Comparison of ENCODE assay signal across 1 cellular context in the genomic region with DNA sequence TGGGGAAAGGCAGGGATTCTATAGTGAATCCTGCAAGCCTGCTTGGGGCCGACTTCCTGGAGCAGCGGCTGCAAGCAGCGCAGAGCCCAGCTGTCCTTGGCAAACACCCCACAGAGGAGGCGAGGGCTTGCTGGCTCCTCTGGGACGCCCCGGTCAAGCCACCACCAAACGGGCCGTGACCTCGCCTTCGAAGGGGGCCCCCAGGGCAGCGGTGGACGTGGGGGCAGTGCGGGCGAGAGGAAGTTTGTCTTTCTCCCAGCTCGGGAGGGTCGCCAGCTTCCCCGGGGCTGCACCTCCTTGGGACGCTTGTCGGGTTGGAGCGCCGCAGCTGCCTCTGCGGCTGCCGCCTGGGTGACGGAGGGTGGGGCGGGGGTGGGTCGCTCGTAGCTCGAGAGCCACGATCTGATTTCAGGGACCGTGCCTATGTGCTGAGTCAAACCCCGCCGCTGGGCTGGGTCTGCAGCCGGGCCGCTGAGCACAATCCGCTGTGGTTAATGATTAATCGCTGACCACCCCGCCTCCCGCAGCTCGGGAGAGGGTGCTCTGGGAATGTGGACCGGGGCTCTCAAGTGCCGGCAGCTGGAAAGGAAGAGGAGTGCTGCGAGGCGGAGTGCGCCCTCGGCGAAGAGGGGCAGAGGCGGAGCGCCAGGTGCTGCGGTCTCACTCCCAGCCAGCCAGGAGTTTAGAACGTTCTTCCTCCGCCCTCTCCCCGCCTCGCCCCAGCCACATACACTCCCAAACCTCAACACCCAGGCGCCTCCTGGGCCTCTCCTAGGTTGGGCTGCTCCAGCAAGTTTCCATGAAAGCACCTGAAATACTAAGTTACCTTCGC.
A peak's percentile ranks its signal among the peaks of the same experiment; 100 is the strongest.
TF ChIP-seq lines count a peak whose summit lies in the region.

A gene (plus strand): TSS at position 726 of the 832 bp plus-strand sequence.

TF ChIP-seq in HepG2, 621 proteins besides CTCF, POLR2A, EP300 and RAD21 (continued from another document and continues in another):
- TF ChIP-seq, protein P1, sequence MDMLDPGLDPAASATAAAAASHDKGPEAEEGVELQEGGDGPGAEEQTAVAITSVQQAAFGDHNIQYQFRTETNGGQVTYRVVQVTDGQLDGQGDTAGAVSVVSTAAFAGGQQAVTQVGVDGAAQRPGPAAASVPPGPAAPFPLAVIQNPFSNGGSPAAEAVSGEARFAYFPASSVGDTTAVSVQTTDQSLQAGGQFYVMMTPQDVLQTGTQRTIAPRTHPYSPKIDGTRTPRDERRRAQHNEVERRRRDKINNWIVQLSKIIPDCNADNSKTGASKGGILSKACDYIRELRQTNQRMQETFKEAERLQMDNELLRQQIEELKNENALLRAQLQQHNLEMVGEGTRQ (IDR thresholded peaks at IDR 0.05; ENCODE audit: low read depth, low read length), result no peak
- TF ChIP-seq, protein P1 (CRISPR knock-in tag; IDR thresholded peaks at IDR 0.05; ENCODE audit: borderline replicate concordance), result no peak
- TF ChIP-seq ZKSCAN8 (CRISPR knock-in tag; IDR thresholded peaks at IDR 0.05; ENCODE audit: borderline replicate concordance) (no peak), GLI4 (CRISPR knock-in tag; IDR thresholded peaks at IDR 0.05; ENCODE audit: borderline replicate concordance) (no peak), NFYB (CRISPR knock-in tag; IDR thresholded peaks at IDR 0.05) (peak; percentile 19; the same call in 1 of the 2 replicates), ZNF790 (CRISPR knock-in tag; IDR thresholded peaks at IDR 0.05; ENCODE audit: borderline replicate concordance) (peak; percentile 51; the same call in 1 of the 2 replicates), KLF11 (CRISPR knock-in tag; IDR thresholded peaks at IDR 0.05) (no peak), TBX2 (CRISPR knock-in tag; IDR thresholded peaks at IDR 0.05; ENCODE audit: borderline replicate concordance) (peak; percentile 65; the same call in 1 of the 2 replicates), HOXD1 (CRISPR knock-in tag; IDR thresholded peaks at IDR 0.05) (no peak), SOX6 (IDR thresholded peaks at IDR 0.05) (no peak), SOX6 (CRISPR knock-in tag; IDR thresholded peaks at IDR 0.05) (peak; percentile 83), SCMH1 (CRISPR knock-in tag; IDR thresholded peaks at IDR 0.05; ENCODE audit: borderline replicate concordance) (no peak), ZNF12 (CRISPR knock-in tag; IDR thresholded peaks at IDR 0.05) (peak; percentile 60; the same call in 1 of the 2 replicates), ZNF230 (CRISPR knock-in tag; IDR thresholded peaks at IDR 0.05) (0 out of 2 replicates have a peak, but pooled peaks have one; percentile 73), ZNF431 (CRISPR knock-in tag; IDR thresholded peaks at IDR 0.05; ENCODE audit: borderline replicate concordance, low read depth) (peak; percentile 73; the same call in 1 of the 2 replicates), TARDBP (CRISPR knock-in tag; IDR thresholded peaks at IDR 0.05) (no peak), SRSF9 (IDR thresholded peaks at IDR 0.05; ENCODE audit: borderline replicate concordance, insufficient read depth, low read depth, low read length, poor library complexity, severe bottlenecking) (no peak), POLR2G (IDR thresholded peaks at IDR 0.05; ENCODE audit: low read depth, low read length) (no peak), ZSCAN30 (CRISPR knock-in tag; IDR thresholded peaks at IDR 0.05) (no peak), CREM (IDR thresholded peaks at IDR 0.05) (no peak), CREM (CRISPR knock-in tag; IDR thresholded peaks at IDR 0.05) (no peak), YY1 (IDR thresholded peaks at IDR 0.05; ENCODE audit: insufficient read depth, insufficient replicate concordance, low read depth, low read length) (peak; percentile 62), BHLHE40 (IDR thresholded peaks at IDR 0.05; ENCODE audit: low read length) (0 out of 2 replicates have a peak, but pooled peaks have one; percentile 3), FOSL1 (CRISPR knock-in tag; IDR thresholded peaks at IDR 0.05; ENCODE audit: borderline replicate concordance) (peak; percentile 77; the same call in 1 of the 2 replicates), ZNF678 (CRISPR knock-in tag; IDR thresholded peaks at IDR 0.05) (0 out of 2 replicates have a peak, but pooled peaks have one; percentile 55), POGZ (CRISPR knock-in tag; IDR thresholded peaks at IDR 0.05) (peak; percentile 92), ZNF709 (CRISPR knock-in tag; IDR thresholded peaks at IDR 0.05) (0 out of 2 replicates have a peak, but pooled peaks have one; percentile 50), ZFP62 (CRISPR knock-in tag; IDR thresholded peaks at IDR 0.05) (no peak), CENPX (CRISPR knock-in tag; IDR thresholded peaks at IDR 0.05) (no peak), HNRNPH1 (optimal IDR thresholded peaks at IDR 0.05; ENCODE audit: low read depth, low read length) (no peak)
- TF ChIP-seq, protein P2, sequence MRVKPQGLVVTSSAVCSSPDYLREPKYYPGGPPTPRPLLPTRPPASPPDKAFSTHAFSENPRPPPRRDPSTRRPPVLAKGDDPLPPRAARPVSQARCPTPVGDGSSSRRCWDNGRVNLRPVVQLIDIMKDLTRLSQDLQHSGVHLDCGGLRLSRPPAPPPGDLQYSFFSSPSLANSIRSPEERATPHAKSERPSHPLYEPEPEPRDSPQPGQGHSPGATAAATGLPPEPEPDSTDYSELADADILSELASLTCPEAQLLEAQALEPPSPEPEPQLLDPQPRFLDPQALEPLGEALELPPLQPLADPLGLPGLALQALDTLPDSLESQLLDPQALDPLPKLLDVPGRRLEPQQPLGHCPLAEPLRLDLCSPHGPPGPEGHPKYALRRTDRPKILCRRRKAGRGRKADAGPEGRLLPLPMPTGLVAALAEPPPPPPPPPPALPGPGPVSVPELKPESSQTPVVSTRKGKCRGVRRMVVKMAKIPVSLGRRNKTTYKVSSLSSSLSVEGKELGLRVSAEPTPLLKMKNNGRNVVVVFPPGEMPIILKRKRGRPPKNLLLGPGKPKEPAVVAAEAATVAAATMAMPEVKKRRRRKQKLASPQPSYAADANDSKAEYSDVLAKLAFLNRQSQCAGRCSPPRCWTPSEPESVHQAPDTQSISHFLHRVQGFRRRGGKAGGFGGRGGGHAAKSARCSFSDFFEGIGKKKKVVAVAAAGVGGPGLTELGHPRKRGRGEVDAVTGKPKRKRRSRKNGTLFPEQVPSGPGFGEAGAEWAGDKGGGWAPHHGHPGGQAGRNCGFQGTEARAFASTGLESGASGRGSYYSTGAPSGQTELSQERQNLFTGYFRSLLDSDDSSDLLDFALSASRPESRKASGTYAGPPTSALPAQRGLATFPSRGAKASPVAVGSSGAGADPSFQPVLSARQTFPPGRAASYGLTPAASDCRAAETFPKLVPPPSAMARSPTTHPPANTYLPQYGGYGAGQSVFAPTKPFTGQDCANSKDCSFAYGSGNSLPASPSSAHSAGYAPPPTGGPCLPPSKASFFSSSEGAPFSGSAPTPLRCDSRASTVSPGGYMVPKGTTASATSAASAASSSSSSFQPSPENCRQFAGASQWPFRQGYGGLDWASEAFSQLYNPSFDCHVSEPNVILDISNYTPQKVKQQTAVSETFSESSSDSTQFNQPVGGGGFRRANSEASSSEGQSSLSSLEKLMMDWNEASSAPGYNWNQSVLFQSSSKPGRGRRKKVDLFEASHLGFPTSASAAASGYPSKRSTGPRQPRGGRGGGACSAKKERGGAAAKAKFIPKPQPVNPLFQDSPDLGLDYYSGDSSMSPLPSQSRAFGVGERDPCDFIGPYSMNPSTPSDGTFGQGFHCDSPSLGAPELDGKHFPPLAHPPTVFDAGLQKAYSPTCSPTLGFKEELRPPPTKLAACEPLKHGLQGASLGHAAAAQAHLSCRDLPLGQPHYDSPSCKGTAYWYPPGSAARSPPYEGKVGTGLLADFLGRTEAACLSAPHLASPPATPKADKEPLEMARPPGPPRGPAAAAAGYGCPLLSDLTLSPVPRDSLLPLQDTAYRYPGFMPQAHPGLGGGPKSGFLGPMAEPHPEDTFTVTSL (CRISPR knock-in tag; IDR thresholded peaks at IDR 0.05; ENCODE audit: borderline replicate concordance), result peak; percentile 72; the same call in 1 of the 2 replicates
- TF ChIP-seq, protein P3, sequence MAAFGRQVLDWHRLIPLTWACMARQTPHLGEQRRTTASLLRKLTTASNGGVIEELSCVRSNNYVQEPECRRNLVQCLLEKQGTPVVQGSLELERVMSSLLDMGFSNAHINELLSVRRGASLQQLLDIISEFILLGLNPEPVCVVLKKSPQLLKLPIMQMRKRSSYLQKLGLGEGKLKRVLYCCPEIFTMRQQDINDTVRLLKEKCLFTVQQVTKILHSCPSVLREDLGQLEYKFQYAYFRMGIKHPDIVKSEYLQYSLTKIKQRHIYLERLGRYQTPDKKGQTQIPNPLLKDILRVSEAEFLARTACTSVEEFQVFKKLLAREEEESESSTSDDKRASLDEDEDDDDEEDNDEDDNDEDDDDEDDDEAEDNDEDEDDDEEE (CRISPR knock-in tag; IDR thresholded peaks at IDR 0.05), result 0 out of 2 replicates have a peak, but pooled peaks have one; percentile 52
- TF ChIP-seq, protein P4, sequence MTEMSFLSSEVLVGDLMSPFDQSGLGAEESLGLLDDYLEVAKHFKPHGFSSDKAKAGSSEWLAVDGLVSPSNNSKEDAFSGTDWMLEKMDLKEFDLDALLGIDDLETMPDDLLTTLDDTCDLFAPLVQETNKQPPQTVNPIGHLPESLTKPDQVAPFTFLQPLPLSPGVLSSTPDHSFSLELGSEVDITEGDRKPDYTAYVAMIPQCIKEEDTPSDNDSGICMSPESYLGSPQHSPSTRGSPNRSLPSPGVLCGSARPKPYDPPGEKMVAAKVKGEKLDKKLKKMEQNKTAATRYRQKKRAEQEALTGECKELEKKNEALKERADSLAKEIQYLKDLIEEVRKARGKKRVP (CRISPR knock-in tag; IDR thresholded peaks at IDR 0.05), result 0 out of 4 replicates have a peak, but pooled peaks of 1 of the 2 experiments have one; percentile 47
- TF ChIP-seq, protein P5, sequence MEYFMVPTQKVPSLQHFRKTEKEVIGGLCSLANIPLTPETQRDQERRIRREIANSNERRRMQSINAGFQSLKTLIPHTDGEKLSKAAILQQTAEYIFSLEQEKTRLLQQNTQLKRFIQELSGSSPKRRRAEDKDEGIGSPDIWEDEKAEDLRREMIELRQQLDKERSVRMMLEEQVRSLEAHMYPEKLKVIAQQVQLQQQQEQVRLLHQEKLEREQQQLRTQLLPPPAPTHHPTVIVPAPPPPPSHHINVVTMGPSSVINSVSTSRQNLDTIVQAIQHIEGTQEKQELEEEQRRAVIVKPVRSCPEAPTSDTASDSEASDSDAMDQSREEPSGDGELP (IDR thresholded peaks at IDR 0.05; ENCODE audit: borderline replicate concordance, low read depth), result no peak
- TF ChIP-seq, protein P6, sequence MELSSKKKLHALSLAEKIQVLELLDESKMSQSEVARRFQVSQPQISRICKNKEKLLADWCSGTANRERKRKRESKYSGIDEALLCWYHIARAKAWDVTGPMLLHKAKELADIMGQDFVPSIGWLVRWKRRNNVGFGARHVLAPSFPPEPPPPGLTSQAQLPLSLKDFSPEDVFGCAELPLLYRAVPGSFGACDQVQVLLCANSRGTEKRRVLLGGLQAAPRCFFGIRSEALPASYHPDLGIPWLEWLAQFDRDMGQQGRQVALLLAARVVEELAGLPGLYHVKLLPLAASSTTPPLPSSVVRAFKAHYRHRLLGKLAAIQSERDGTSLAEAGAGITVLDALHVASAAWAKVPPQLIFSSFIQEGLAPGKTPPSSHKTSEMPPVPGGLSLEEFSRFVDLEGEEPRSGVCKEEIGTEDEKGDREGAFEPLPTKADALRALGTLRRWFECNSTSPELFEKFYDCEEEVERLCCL (CRISPR knock-in tag; IDR thresholded peaks at IDR 0.05; ENCODE audit: borderline replicate concordance), result no peak
- TF ChIP-seq, protein P7, sequence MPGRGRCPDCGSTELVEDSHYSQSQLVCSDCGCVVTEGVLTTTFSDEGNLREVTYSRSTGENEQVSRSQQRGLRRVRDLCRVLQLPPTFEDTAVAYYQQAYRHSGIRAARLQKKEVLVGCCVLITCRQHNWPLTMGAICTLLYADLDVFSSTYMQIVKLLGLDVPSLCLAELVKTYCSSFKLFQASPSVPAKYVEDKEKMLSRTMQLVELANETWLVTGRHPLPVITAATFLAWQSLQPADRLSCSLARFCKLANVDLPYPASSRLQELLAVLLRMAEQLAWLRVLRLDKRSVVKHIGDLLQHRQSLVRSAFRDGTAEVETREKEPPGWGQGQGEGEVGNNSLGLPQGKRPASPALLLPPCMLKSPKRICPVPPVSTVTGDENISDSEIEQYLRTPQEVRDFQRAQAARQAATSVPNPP (CRISPR knock-in tag; IDR thresholded peaks at IDR 0.05), result no peak
- TF ChIP-seq, protein P8, sequence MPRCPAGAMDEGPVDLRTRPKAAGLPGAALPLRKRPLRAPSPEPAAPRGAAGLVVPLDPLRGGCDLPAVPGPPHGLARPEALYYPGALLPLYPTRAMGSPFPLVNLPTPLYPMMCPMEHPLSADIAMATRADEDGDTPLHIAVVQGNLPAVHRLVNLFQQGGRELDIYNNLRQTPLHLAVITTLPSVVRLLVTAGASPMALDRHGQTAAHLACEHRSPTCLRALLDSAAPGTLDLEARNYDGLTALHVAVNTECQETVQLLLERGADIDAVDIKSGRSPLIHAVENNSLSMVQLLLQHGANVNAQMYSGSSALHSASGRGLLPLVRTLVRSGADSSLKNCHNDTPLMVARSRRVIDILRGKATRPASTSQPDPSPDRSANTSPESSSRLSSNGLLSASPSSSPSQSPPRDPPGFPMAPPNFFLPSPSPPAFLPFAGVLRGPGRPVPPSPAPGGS (CRISPR knock-in tag; IDR thresholded peaks at IDR 0.05), result no peak
- TF ChIP-seq, protein P9, sequence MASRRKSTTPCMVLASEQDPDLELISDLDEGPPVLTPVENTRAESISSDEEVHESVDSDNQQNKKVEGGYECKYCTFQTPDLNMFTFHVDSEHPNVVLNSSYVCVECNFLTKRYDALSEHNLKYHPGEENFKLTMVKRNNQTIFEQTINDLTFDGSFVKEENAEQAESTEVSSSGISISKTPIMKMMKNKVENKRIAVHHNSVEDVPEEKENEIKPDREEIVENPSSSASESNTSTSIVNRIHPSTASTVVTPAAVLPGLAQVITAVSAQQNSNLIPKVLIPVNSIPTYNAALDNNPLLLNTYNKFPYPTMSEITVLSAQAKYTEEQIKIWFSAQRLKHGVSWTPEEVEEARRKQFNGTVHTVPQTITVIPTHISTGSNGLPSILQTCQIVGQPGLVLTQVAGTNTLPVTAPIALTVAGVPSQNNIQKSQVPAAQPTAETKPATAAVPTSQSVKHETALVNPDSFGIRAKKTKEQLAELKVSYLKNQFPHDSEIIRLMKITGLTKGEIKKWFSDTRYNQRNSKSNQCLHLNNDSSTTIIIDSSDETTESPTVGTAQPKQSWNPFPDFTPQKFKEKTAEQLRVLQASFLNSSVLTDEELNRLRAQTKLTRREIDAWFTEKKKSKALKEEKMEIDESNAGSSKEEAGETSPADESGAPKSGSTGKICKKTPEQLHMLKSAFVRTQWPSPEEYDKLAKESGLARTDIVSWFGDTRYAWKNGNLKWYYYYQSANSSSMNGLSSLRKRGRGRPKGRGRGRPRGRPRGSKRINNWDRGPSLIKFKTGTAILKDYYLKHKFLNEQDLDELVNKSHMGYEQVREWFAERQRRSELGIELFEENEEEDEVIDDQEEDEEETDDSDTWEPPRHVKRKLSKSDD (CRISPR knock-in tag; IDR thresholded peaks at IDR 0.05; ENCODE audit: low read depth), result no peak
